1 cellular context compared by ENCODE assay signal in genomic region chr3:185726254-185726967, GRCh38.
TF ChIP-seq lines count a peak whose summit lies in the region.

No MANE protein-coding gene starts in this region.

TF ChIP-seq in HepG2, 621 proteins besides CTCF, POLR2A, EP300 and RAD21 (continued from another document):
- TF ChIP-seq BCL6 (CRISPR knock-in tag; IDR thresholded peaks at IDR 0.05) (peak; percentile 37; the same call in 1 of the 2 replicates), ISL2 (CRISPR knock-in tag; IDR thresholded peaks at IDR 0.05) (0 out of 2 replicates have a peak, but pooled peaks have one; percentile 20), HNRNPLL (IDR thresholded peaks at IDR 0.05; ENCODE audit: low read depth, low read length, poor library complexity, severe bottlenecking) (no peak), ZEB1 (IDR thresholded peaks at IDR 0.05; ENCODE audit: insufficient replicate concordance, low read depth) (no peak), SOX5 (CRISPR knock-in tag; IDR thresholded peaks at IDR 0.05; ENCODE audit: borderline replicate concordance) (0 out of 2 replicates have a peak, but pooled peaks have one; percentile 28), TEAD3 (CRISPR knock-in tag; optimal IDR thresholded peaks at IDR 0.05; ENCODE audit: borderline replicate concordance) (peak; percentile 67), SOX13 (IDR thresholded peaks at IDR 0.05) (no peak), SOX13 (CRISPR knock-in tag; conservative IDR thresholded peaks at IDR 0.05 in 1 of 2, IDR thresholded peaks at IDR 0.05 in 1 of 2) (peak in 1 of 2 experiments; percentile 51; a peak in 2 of 4 replicates), CBFB (CRISPR knock-in tag; IDR thresholded peaks at IDR 0.05) (no peak), RFX1 (IDR thresholded peaks at IDR 0.05) (no peak), CHCHD3 (CRISPR knock-in tag; IDR thresholded peaks at IDR 0.05) (no peak), CEBPG (CRISPR knock-in tag; IDR thresholded peaks at IDR 0.05) (peak; percentile 6; the same call in 1 of the 2 replicates), PREB (CRISPR knock-in tag; IDR thresholded peaks at IDR 0.05) (no peak), ZNF331 (CRISPR knock-in tag; IDR thresholded peaks at IDR 0.05) (no peak), MED13 (CRISPR knock-in tag; IDR thresholded peaks at IDR 0.05) (no peak), PHF21A (CRISPR knock-in tag; IDR thresholded peaks at IDR 0.05) (0 out of 2 replicates have a peak, but pooled peaks have one; percentile 30), THRA (CRISPR knock-in tag; IDR thresholded peaks at IDR 0.05; ENCODE audit: borderline replicate concordance) (peak; percentile 21; the same call in 1 of the 2 replicates), ZNF230 (CRISPR knock-in tag; IDR thresholded peaks at IDR 0.05) (no peak), KLF15 (CRISPR knock-in tag; IDR thresholded peaks at IDR 0.05; ENCODE audit: borderline replicate concordance) (no peak), ZMYM2 (CRISPR knock-in tag; IDR thresholded peaks at IDR 0.05) (peak; percentile 66; the same call in 1 of the 2 replicates), ZFX (CRISPR knock-in tag; IDR thresholded peaks at IDR 0.05; ENCODE audit: low read depth) (peak; percentile 39; the same call in 1 of the 2 replicates), POGZ (CRISPR knock-in tag; IDR thresholded peaks at IDR 0.05) (0 out of 2 replicates have a peak, but pooled peaks have one; percentile 31), ZNF143 (CRISPR knock-in tag; IDR thresholded peaks at IDR 0.05) (peak; percentile 31; the same call in 1 of the 2 replicates), TBX2 (CRISPR knock-in tag; IDR thresholded peaks at IDR 0.05; ENCODE audit: borderline replicate concordance) (peak; percentile 43; the same call in 1 of the 2 replicates), HMG20A (CRISPR knock-in tag; IDR thresholded peaks at IDR 0.05; ENCODE audit: borderline replicate concordance) (peak; percentile 51; the same call in 1 of the 2 replicates), ZFP62 (CRISPR knock-in tag; IDR thresholded peaks at IDR 0.05) (no peak), MED1 (CRISPR knock-in tag; IDR thresholded peaks at IDR 0.05) (0 out of 2 replicates have a peak, but pooled peaks have one; percentile 24)
- TF ChIP-seq, protein P1, sequence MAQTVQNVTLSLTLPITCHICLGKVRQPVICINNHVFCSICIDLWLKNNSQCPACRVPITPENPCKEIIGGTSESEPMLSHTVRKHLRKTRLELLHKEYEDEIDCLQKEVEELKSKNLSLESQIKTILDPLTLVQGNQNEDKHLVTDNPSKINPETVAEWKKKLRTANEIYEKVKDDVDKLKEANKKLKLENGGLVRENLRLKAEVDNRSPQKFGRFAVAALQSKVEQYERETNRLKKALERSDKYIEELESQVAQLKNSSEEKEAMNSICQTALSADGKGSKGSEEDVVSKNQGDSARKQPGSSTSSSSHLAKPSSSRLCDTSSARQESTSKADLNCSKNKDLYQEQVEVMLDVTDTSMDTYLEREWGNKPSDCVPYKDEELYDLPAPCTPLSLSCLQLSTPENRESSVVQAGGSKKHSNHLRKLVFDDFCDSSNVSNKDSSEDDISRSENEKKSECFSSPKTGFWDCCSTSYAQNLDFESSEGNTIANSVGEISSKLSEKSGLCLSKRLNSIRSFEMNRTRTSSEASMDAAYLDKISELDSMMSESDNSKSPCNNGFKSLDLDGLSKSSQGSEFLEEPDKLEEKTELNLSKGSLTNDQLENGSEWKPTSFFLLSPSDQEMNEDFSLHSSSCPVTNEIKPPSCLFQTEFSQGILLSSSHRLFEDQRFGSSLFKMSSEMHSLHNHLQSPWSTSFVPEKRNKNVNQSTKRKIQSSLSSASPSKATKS (CRISPR knock-in tag; IDR thresholded peaks at IDR 0.05): no peak
- TF ChIP-seq, protein P2, sequence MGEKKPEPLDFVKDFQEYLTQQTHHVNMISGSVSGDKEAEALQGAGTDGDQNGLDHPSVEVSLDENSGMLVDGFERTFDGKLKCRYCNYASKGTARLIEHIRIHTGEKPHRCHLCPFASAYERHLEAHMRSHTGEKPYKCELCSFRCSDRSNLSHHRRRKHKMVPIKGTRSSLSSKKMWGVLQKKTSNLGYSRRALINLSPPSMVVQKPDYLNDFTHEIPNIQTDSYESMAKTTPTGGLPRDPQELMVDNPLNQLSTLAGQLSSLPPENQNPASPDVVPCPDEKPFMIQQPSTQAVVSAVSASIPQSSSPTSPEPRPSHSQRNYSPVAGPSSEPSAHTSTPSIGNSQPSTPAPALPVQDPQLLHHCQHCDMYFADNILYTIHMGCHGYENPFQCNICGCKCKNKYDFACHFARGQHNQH (CRISPR knock-in tag; IDR thresholded peaks at IDR 0.05): no peak
- TF ChIP-seq, protein P3, sequence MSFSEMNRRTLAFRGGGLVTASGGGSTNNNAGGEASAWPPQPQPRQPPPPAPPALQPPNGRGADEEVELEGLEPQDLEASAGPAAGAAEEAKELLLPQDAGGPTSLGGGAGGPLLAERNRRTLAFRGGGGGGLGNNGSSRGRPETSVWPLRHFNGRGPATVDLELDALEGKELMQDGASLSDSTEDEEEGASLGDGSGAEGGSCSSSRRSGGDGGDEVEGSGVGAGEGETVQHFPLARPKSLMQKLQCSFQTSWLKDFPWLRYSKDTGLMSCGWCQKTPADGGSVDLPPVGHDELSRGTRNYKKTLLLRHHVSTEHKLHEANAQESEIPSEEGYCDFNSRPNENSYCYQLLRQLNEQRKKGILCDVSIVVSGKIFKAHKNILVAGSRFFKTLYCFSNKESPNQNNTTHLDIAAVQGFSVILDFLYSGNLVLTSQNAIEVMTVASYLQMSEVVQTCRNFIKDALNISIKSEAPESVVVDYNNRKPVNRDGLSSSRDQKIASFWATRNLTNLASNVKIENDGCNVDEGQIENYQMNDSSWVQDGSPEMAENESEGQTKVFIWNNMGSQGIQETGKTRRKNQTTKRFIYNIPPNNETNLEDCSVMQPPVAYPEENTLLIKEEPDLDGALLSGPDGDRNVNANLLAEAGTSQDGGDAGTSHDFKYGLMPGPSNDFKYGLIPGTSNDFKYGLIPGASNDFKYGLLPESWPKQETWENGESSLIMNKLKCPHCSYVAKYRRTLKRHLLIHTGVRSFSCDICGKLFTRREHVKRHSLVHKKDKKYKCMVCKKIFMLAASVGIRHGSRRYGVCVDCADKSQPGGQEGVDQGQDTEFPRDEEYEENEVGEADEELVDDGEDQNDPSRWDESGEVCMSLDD (CRISPR knock-in tag; IDR thresholded peaks at IDR 0.05; ENCODE audit: borderline replicate concordance): 0 out of 2 replicates have a peak, but pooled peaks have one; percentile 4
